19 cellular contexts compared by ENCODE assay signal in genomic region chr19:41637484-41637883, GRCh38. TPM values are rescaled to one million over a fixed set of nuclear protein-coding genes. Genes with fewer than 3 reads are reported as not detected.
"Had no signal": no experiment of that assay in that cellular context is flagged by ENCODE, and none has a peak within 500 bp of the region (broad histone marks: within the 10 kb centered on the region; RNA-seq: fewer than 3 reads in every experiment).

No MANE protein-coding gene starts in this region.

- H3K9me3 Mint-ChIP-seq: activated CD4-positive, alpha-beta memory T cell treated with anti-CD3 and anti-CD28 coated beads for 36 hours; natural killer cell had no signal

- H3K27ac Mint-ChIP-seq: activated CD4-positive, alpha-beta memory T cell treated with anti-CD3 and anti-CD28 coated beads for 36 hours; activated naive CD8-positive, alpha-beta T cell treated with anti-CD3 and anti-CD28 coated beads, Interleukin-2, amount 50 U/mL, for 24 hours; activated T-cell treated with anti-CD3 and anti-CD28 coated beads, Interleukin-2, amount 50 U/mL, for 72 hours; natural killer cell; stimulated activated naive B cell treated with anti-CD40 and anti-IgM and Interleukin-4, amounts not matched to agents 10 μg/mL and 1 μg/mL and 100 μg/mL, for 72 hours had no signal

- DNase-seq: activated CD4-positive, alpha-beta memory T cell treated with anti-CD3 and anti-CD28 coated beads for 36 hours; activated naive CD8-positive, alpha-beta T cell treated with anti-CD3 and anti-CD28 coated beads, Interleukin-2, amount 50 U/mL, for 24 hours; activated T-cell treated with anti-CD3 and anti-CD28 coated beads, Interleukin-2, amount 50 U/mL, for 72 hours; colonic mucosa; effector CD4-positive, alpha-beta T cell; heart left ventricle; mucosa of descending colon; natural killer cell; psoas muscle; stimulated activated CD4-positive, alpha-beta T cell treated with anti-CD3 and anti-CD28 coated beads, Interleukin-2, amount 100 ng/mL, for 24 hours; stimulated activated naive B cell treated with anti-CD40 and anti-IgM and Interleukin-4, amounts not matched to agents 10 μg/mL and 1 μg/mL and 100 μg/mL, for 72 hours; T-helper 9 cell; transverse colon had no signal

- H3K27ac ChIP-seq: cardiac muscle cell, colonic mucosa, heart left ventricle, psoas muscle, transverse colon had no signal

- H3K36me3 Mint-ChIP-seq: activated CD4-positive, alpha-beta memory T cell treated with anti-CD3 and anti-CD28 coated beads for 36 hours; natural killer cell had no signal

- H3K27me3 ChIP-seq: cardiac muscle cell, colonic mucosa had no signal

- H3K4me1 Mint-ChIP-seq: natural killer cell; stimulated activated naive B cell treated with anti-CD40 and anti-IgM and Interleukin-4, amounts not matched to agents 10 μg/mL and 1 μg/mL and 100 μg/mL, for 72 hours had no signal

- H3K4me1 ChIP-seq: colonic mucosa, psoas muscle had no signal

- H3K9me3 ChIP-seq: colonic mucosa, psoas muscle, transverse colon had no signal

- H3K4me3 Mint-ChIP-seq: activated CD4-positive, alpha-beta memory T cell treated with anti-CD3 and anti-CD28 coated beads for 36 hours; activated naive CD8-positive, alpha-beta T cell treated with anti-CD3 and anti-CD28 coated beads, Interleukin-2, amount 50 U/mL, for 24 hours; activated T-cell treated with anti-CD3 and anti-CD28 coated beads, Interleukin-2, amount 50 U/mL, for 72 hours; natural killer cell; stimulated activated naive B cell treated with anti-CD40 and anti-IgM and Interleukin-4, amounts not matched to agents 10 μg/mL and 1 μg/mL and 100 μg/mL, for 72 hours had no signal

RNA-seq across cellular contexts. Expression of gene CEACAM4, which starts 10.6 kb away (rescaled TPM):
- total RNA-seq: activated CD4-positive, alpha-beta memory T cell treated with anti-CD3 and anti-CD28 coated beads for 36 hours; activated T-cell treated with anti-CD3 and anti-CD28 coated beads, Interleukin-2, amount 50 U/mL, for 72 hours; astrocyte; cardiac muscle cell; colonic mucosa; fibroblast of lung; frontal cortex had no signal

RNA-seq across cellular contexts. Expression of gene CEACAM7, which starts 50.6 kb away (rescaled TPM):
- total RNA-seq: activated CD4-positive, alpha-beta memory T cell treated with anti-CD3 and anti-CD28 coated beads for 36 hours; activated T-cell treated with anti-CD3 and anti-CD28 coated beads, Interleukin-2, amount 50 U/mL, for 72 hours; astrocyte; cardiac muscle cell; fibroblast of lung; frontal cortex; natural killer cell; omental fat pad; sciatic nerve had no signal
